28 cellular contexts compared by ENCODE assay signal in genomic region chr21:40155563-40155962, GRCh38.
"Had no signal": no experiment of that assay in that cellular context is flagged by ENCODE, and none has a peak within 500 bp of the region (broad histone marks: within the 10 kb centered on the region; RNA-seq: fewer than 3 reads in every experiment).

No MANE protein-coding gene starts in this region.

- H2AFZ ChIP-seq: neural progenitor cell, parathyroid adenoma had no signal

- H3K9ac ChIP-seq: neural progenitor cell, parathyroid adenoma had no signal

- DNase-seq: naive thymus-derived CD4-positive, alpha-beta T cell; natural killer cell; nucleus accumbens; ovary; psoas muscle; right cardiac atrium; right lobe of liver; spleen; stimulated activated CD4-positive, alpha-beta T cell treated with anti-CD3 and anti-CD28 coated beads, Interleukin-12 subunit alpha, Interleukin-12 subunit beta, amount 100 ng/mL, for 4 hours; stimulated activated CD4-positive, alpha-beta T cell treated with anti-CD3 and anti-CD28 coated beads, Interleukin-1b, Interleukin-23, amount 100 ng/mL, for 48 hours; stimulated activated CD4-positive, alpha-beta T cell treated with anti-CD3 and anti-CD28 coated beads, Interleukin-4, amount 100 ng/mL, for 1 hour; stimulated activated CD4-positive, alpha-beta T cell treated with anti-CD3 and anti-CD28 coated beads, Interleukin-4, amount 100 ng/mL, for 4 hours; stimulated activated CD8-positive, alpha-beta memory T cell treated with anti-CD3 and anti-CD28 coated beads, Interleukin-4, amount 100 ng/mL, for 48 hours; stimulated activated naive CD4-positive, alpha-beta T cell; stimulated activated naive CD8-positive, alpha-beta T cell treated with anti-CD3 and anti-CD28 coated beads, Interleukin-15, amount 100 ng/mL, for 72 hours; stimulated activated naive CD8-positive, alpha-beta T cell treated with anti-CD3 and anti-CD28 coated beads, Interleukin-15, Interleukin-2, amounts not matched to agents 100 U/mL and 50 U/mL, for 24 hours; thyroid gland; trophoblast cell; upper lobe of right lung; uterus had no signal

- H3K4me1 ChIP-seq: parathyroid adenoma, psoas muscle, right lobe of liver, spleen, thyroid gland, upper lobe of right lung, uterus had no signal

- H3K4me2 ChIP-seq: neural progenitor cell, smooth muscle cell had no signal

- H3K36me3 ChIP-seq: neural progenitor cell, neutrophil, ovary, right lobe of liver, spleen, thoracic aorta, thyroid gland, tibial nerve, upper lobe of right lung, uterus had no signal

- H3K27ac ChIP-seq: neural progenitor cell, neutrophil, ovary, parathyroid adenoma, psoas muscle, right lobe of liver, skin epidermis, spleen, thoracic aorta, thyroid gland, tibial nerve, upper lobe of right lung, uterus had no signal

- H3K27me3 ChIP-seq: neural progenitor cell, neutrophil, ovary, right lobe of liver, spleen, thyroid gland, tibial nerve, upper lobe of right lung, uterus had no signal

- H3K4me3 ChIP-seq: neural progenitor cell, ovary, psoas muscle, right lobe of liver, skin epidermis, smooth muscle cell, spleen, thoracic aorta, thyroid gland, tibial nerve, upper lobe of right lung, uterus had no signal

- ATAC-seq: naive thymus-derived CD4-positive, alpha-beta T cell; natural killer cell; psoas muscle; right cardiac atrium; right lobe of liver; stimulated activated memory B cell treated with anti-CD40 and anti-IgM and Interleukin-4, amounts not matched to agents 10 μg/mL and 1 μg/mL and 100 μg/mL, for 72 hours; stimulated activated naive CD8-positive, alpha-beta T cell treated with anti-CD3 and anti-CD28 coated beads, Interleukin-15, amount 100 ng/mL, for 72 hours; stimulated activated naive CD8-positive, alpha-beta T cell treated with anti-CD3 and anti-CD28 coated beads, Interleukin-15, Interleukin-2, amounts not matched to agents 100 U/mL and 50 U/mL, for 24 hours; upper lobe of right lung had no signal

- H3K9me3 ChIP-seq: neutrophil, ovary, psoas muscle, right lobe of liver, thoracic aorta, thyroid gland, tibial nerve, upper lobe of right lung, uterus had no signal
